Comparison of ENCODE assay signal across 21 cellular contexts in the genomic region with DNA sequence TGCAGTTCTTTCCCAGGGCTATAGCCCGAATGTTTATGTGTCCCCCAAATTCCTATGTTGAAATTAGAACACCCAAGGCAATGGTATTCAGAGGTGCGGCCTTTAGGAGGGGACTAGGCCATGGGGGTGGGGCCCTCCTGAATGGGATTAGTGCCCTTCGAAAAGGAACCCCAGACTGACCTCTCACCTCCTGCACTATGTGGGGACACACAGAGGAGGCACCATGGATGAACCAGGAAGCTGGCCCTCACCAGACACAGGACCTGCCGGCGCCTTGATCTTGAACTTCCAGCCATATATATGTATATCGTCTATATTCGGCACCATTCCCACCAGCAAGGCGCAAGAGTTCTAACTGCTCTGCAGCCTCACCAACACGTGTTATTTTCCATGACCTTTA.
"Had no signal": no experiment of that assay in that cellular context is flagged by ENCODE, and none has a peak within 500 bp of the region (broad histone marks: within the 10 kb centered on the region; RNA-seq: fewer than 3 reads in every experiment).

No MANE protein-coding gene starts in this region.

- H3K36me3 ChIP-seq: esophagus muscularis mucosa, gastroesophageal sphincter, pancreas, sigmoid colon, transverse colon, upper lobe of right lung, uterus had no signal

- FAIRE-seq: endothelial cell of umbilical vein, pancreas had no signal

- H3K4me1 ChIP-seq: foreskin keratinocyte, pancreas, upper lobe of right lung, uterus had no signal

- H3K27ac ChIP-seq: coronary artery, esophagus muscularis mucosa, foreskin keratinocyte, gastroesophageal sphincter, pancreas, sigmoid colon, transverse colon, upper lobe of right lung, uterus had no signal

- H3K27me3 ChIP-seq: foreskin keratinocyte, pancreas, sigmoid colon, transverse colon, upper lobe of right lung, uterus had no signal

- DNase-seq: dermis blood vessel endothelial cell; effector memory CD4-positive, alpha-beta T cell; foreskin keratinocyte; hypothalamus; immature natural killer cell; islet precursor cell; mesenchymal stem cell; naive thymus-derived CD4-positive, alpha-beta T cell; occipital lobe; sigmoid colon; stimulated activated CD4-positive, alpha-beta T cell treated with anti-CD3 and anti-CD28 coated beads, Interleukin-4, amount 100 ng/mL, for 4 hours; stimulated activated naive CD8-positive, alpha-beta T cell treated with anti-CD3 and anti-CD28 coated beads, Interleukin-15, Interleukin-2, amounts not matched to agents 100 U/mL and 50 U/mL, for 24 hours; transverse colon; upper lobe of right lung; uterus had no signal

- ATAC-seq: foreskin keratinocyte; gastroesophageal sphincter; naive thymus-derived CD4-positive, alpha-beta T cell; pancreas; stimulated activated memory B cell treated with anti-CD40 and anti-IgM and Interleukin-4, amounts not matched to agents 10 μg/mL and 1 μg/mL and 100 μg/mL, for 72 hours; stimulated activated naive CD8-positive, alpha-beta T cell treated with anti-CD3 and anti-CD28 coated beads, Interleukin-15, Interleukin-2, amounts not matched to agents 100 U/mL and 50 U/mL, for 24 hours; upper lobe of right lung had no signal

- H3K4me3 ChIP-seq: coronary artery, esophagus muscularis mucosa, gastroesophageal sphincter, pancreas, sigmoid colon, transverse colon, upper lobe of right lung, uterus had no signal

- H3K9me3 ChIP-seq: pancreas, upper lobe of right lung, uterus had no signal
